Comparison of ENCODE assay signal across 1 cellular context in genomic region chr4:69713593-69713992, GRCh38.
TF ChIP-seq lines count a peak whose summit lies in the region.

No MANE protein-coding gene starts in this region.

TF ChIP-seq in HepG2, 621 proteins besides CTCF, POLR2A, EP300 and RAD21 (continued from another document and continues in another):
- TF ChIP-seq ZNF407 (CRISPR knock-in tag; IDR thresholded peaks at IDR 0.05; ENCODE audit: not compliant biosample characterization), result no peak
- TF ChIP-seq PHF5A (CRISPR knock-in tag; IDR thresholded peaks at IDR 0.05; ENCODE audit: low read depth, unreplicated experiment), result no peak
- TF ChIP-seq TMF1 (CRISPR knock-in tag; IDR thresholded peaks at IDR 0.05; ENCODE audit: low read depth), result no peak
- no peak for TF ChIP-seq ESRRA (CRISPR knock-in tag; IDR thresholded peaks at IDR 0.05; ENCODE audit: low read depth)
- no peak for TF ChIP-seq IKZF5 (CRISPR knock-in tag; IDR thresholded peaks at IDR 0.05)
- no peak for TF ChIP-seq ZNF652 (CRISPR knock-in tag; IDR thresholded peaks at IDR 0.05; ENCODE audit: borderline replicate concordance, low read depth)
- peak; percentile 74; the same call in 1 of the 2 replicates for TF ChIP-seq HOXA5 (CRISPR knock-in tag; IDR thresholded peaks at IDR 0.05)
- TF ChIP-seq ZMYM2 (CRISPR knock-in tag; IDR thresholded peaks at IDR 0.05), result peak; percentile 81
- no peak for TF ChIP-seq RFXAP (CRISPR knock-in tag; IDR thresholded peaks at IDR 0.05; ENCODE audit: borderline replicate concordance)
- no peak for TF ChIP-seq ZNF589 (CRISPR knock-in tag; conservative IDR thresholded peaks at IDR 0.05)
- TF ChIP-seq ZNF747 (CRISPR knock-in tag; IDR thresholded peaks at IDR 0.05; ENCODE audit: borderline replicate concordance), result no peak
- TF ChIP-seq SALL1 (CRISPR knock-in tag; IDR thresholded peaks at IDR 0.05), result peak; percentile 39; the same call in 1 of the 2 replicates
- peak; percentile 20; the same call in 1 of the 2 replicates for TF ChIP-seq TBX2 (CRISPR knock-in tag; IDR thresholded peaks at IDR 0.05; ENCODE audit: borderline replicate concordance)
- peak; percentile 58; the same call in 1 of the 2 replicates for TF ChIP-seq ZGPAT (CRISPR knock-in tag; IDR thresholded peaks at IDR 0.05)
- TF ChIP-seq TGIF2 (CRISPR knock-in tag; IDR thresholded peaks at IDR 0.05), result peak; percentile 82; the same call in 1 of the 2 replicates
- TF ChIP-seq TOE1 (CRISPR knock-in tag; IDR thresholded peaks at IDR 0.05), result no peak
- TF ChIP-seq ZBTB20 (CRISPR knock-in tag; IDR thresholded peaks at IDR 0.05; ENCODE audit: borderline replicate concordance, low read depth), result no peak
- no peak for TF ChIP-seq MAFF (IDR thresholded peaks at IDR 0.05; ENCODE audit: low read depth, low read length)
- no peak for TF ChIP-seq ZNF597 (CRISPR knock-in tag; IDR thresholded peaks at IDR 0.05)
- TF ChIP-seq FOXP1 (IDR thresholded peaks at IDR 0.05), result no peak
- peak; percentile 74 for TF ChIP-seq FOXP1 (CRISPR knock-in tag; IDR thresholded peaks at IDR 0.05)
- peak; percentile 63; the same call in 1 of the 2 replicates for TF ChIP-seq ZMYM4 (CRISPR knock-in tag; IDR thresholded peaks at IDR 0.05)
- TF ChIP-seq KDM1A (CRISPR knock-in tag; IDR thresholded peaks at IDR 0.05), result peak; percentile 77; the same call in 1 of the 2 replicates
- TF ChIP-seq DMTF1 (CRISPR knock-in tag; IDR thresholded peaks at IDR 0.05), result no peak
- TF ChIP-seq ZBTB4 (CRISPR knock-in tag; IDR thresholded peaks at IDR 0.05; ENCODE audit: borderline replicate concordance), result no peak
- peak; percentile 63; the same call in 1 of the 2 replicates for TF ChIP-seq ARID3A (IDR thresholded peaks at IDR 0.05; ENCODE audit: low read depth, low read length)
- TF ChIP-seq PHF20 (CRISPR knock-in tag; IDR thresholded peaks at IDR 0.05), result no peak
- peak; percentile 58 for TF ChIP-seq SAP130 (CRISPR knock-in tag; IDR thresholded peaks at IDR 0.05; ENCODE audit: low read depth)
- TF ChIP-seq SATB2 (CRISPR knock-in tag; IDR thresholded peaks at IDR 0.05), result no peak
- no peak for TF ChIP-seq HBP1 (CRISPR knock-in tag; IDR thresholded peaks at IDR 0.05; ENCODE audit: low read depth)
- TF ChIP-seq SUZ12 (IDR thresholded peaks at IDR 0.05; ENCODE audit: low read depth, low read length), result no peak
- TF ChIP-seq JDP2 (CRISPR knock-in tag; IDR thresholded peaks at IDR 0.05; ENCODE audit: borderline replicate concordance), result no peak
- TF ChIP-seq POLR2G (IDR thresholded peaks at IDR 0.05; ENCODE audit: low read depth, low read length), result no peak
- peak; percentile 77 for TF ChIP-seq HNF1B (CRISPR knock-in tag; IDR thresholded peaks at IDR 0.05)
- TF ChIP-seq ZSCAN31 (CRISPR knock-in tag; IDR thresholded peaks at IDR 0.05; ENCODE audit: low read depth), result no peak
